8 cellular contexts compared by ENCODE assay signal in genomic region chr7:70693300-70693689, GRCh38.
DNase-seq lines count a peak whose midpoint lies in the region; ATAC-seq and TF ChIP-seq lines count a peak whose summit lies in the region.

No MANE protein-coding gene starts in this region.

- peak overlapping the region; percentile 75 for H3K4me3 Mint-ChIP-seq in effector memory CD8-positive, alpha-beta T cell
- peak overlapping the region; percentile 58 to 87 (median 81) for H3K4me3 Mint-ChIP-seq in naive thymus-derived CD8-positive, alpha-beta T cell

- no peaks in the 10 kb centered on the region for H3K9me3 Mint-ChIP-seq in effector memory CD8-positive, alpha-beta T cell
- H3K9me3 Mint-ChIP-seq in naive thymus-derived CD8-positive, alpha-beta T cell = no peaks in the 10 kb centered on the region

- no peaks in the 10 kb centered on the region for H3K27me3 Mint-ChIP-seq in effector memory CD8-positive, alpha-beta T cell
- peaks cover 14 to 39% (median 26%) of the 10 kb centered on the region in 5 donors for H3K27me3 Mint-ChIP-seq in naive thymus-derived CD8-positive, alpha-beta T cell

- POLR2A ChIA-PET in naive thymus-derived CD8-positive, alpha-beta T cell (lab: Charles Lee) = no interaction called here

- peak; percentile 67 for DNase-seq in AG20443 (ENCODE audit: low spot score)
- no peak for DNase-seq in effector memory CD8-positive, alpha-beta T cell
- no peak for DNase-seq in naive thymus-derived CD8-positive, alpha-beta T cell
- no peak for DNase-seq in middle frontal gyrus (ENCODE audit: extremely low spot score, low spot score)
- no peak for DNase-seq in NK-92 treated with Interleukin-12 subunit alpha and Interleukin-12 subunit beta, amount 100 ng/mL, for 24 hours (lab: John Stamatoyannopoulos, UW)

- H3K36me3 Mint-ChIP-seq in effector memory CD8-positive, alpha-beta T cell (ENCODE audit: insufficient read depth) = peaks cover 30% of the 10 kb centered on the region
- H3K36me3 Mint-ChIP-seq in naive thymus-derived CD8-positive, alpha-beta T cell = peaks cover 0 to 2% (median 0%) of the 10 kb centered on the region in 3 donors

- ATAC-seq in effector memory CD8-positive, alpha-beta T cell (replicated peaks) = no peak
- no peak for ATAC-seq in naive thymus-derived CD8-positive, alpha-beta T cell
- ATAC-seq in HG03439 (IDR thresholded peaks at IDR 0.05; ENCODE audit: unreplicated experiment) (no peak), HG03521 (IDR thresholded peaks at IDR 0.05; ENCODE audit: unreplicated experiment) (no peak)

- no peak for TF ChIP-seq EP300 in Ishikawa (IDR thresholded peaks at IDR 0.05; ENCODE audit: borderline replicate concordance)

- no peak for TF ChIP-seq RAD21 in Ishikawa (IDR thresholded peaks at IDR 0.05; ENCODE audit: low read depth)

- H3K27ac Mint-ChIP-seq in effector memory CD8-positive, alpha-beta T cell = peak overlapping the region; percentile 80 to 90
- H3K27ac Mint-ChIP-seq in naive thymus-derived CD8-positive, alpha-beta T cell = peak overlapping the region in 6 of 10 donors; percentile 18 to 89 (median 58)

- H3K4me1 Mint-ChIP-seq in effector memory CD8-positive, alpha-beta T cell (ENCODE audit: low read depth in 2 of 2) = peaks cover 30 to 39% of the 10 kb centered on the region in 2 donors
- peaks cover 0 to 28% (median 14%) of the 10 kb centered on the region in 4 donors for H3K4me1 Mint-ChIP-seq in naive thymus-derived CD8-positive, alpha-beta T cell

TF ChIP-seq in Ishikawa, 13 proteins besides CTCF, POLR2A, EP300 and RAD21:
- TF ChIP-seq MAX (IDR thresholded peaks at IDR 0.05) (0 out of 2 replicates have a peak, but pooled peaks have one; percentile 14), CREB1 (IDR thresholded peaks at IDR 0.05; ENCODE audit: low read depth) (no peak), ZBTB7A (IDR thresholded peaks at IDR 0.05; ENCODE audit: low read depth) (no peak), TCF12 (IDR thresholded peaks at IDR 0.05; ENCODE audit: low read depth) (no peak), USF1 (IDR thresholded peaks at IDR 0.05) (no peak)
TF ChIP-seq in Ishikawa: peak in this region for 1.
